ENCODE assay signal across 20 cellular contexts in genomic region chr20:52003976-52004375, GRCh38.
A peak's percentile ranks its signal among the peaks of the same experiment; 100 is the strongest.
DNase-seq lines count a peak whose midpoint lies in the region; TF ChIP-seq lines count a peak whose summit lies in the region.
"Had no signal": no experiment of that assay in that cellular context is flagged by ENCODE, and none has a peak within 500 bp of the region (broad histone marks: within the 10 kb centered on the region; RNA-seq: fewer than 3 reads in every experiment).

No MANE protein-coding gene starts in this region.

- intact Hi-C loops in testis (cut with DNase I; ENCODE audit: low total_unique reads): no loop called here

- no peaks in the 10 kb centered on the region for H3K9me3 ChIP-seq in HAP-1
- H3K9me3 ChIP-seq in testis: no peaks in the 10 kb centered on the region
- no peaks in the 10 kb centered on the region for H3K9me3 ChIP-seq in BE2C
- H3K9me3 ChIP-seq: ascending aorta, stomach, upper lobe of left lung had no signal

- in situ Hi-C loops in HAP-1 (cut with MboI; ENCODE audit: low sequenced_read_pairs): no loop called here

- CTCF ChIA-PET in HEK293T (lab: Yijun Ruan, JAX): no interaction called here

- 79 to 81% methylated on average over 5 of the region's 5 CpGs for WGBS in testis, 2 donors

- H3K27me3 ChIP-seq in HAP-1 (ENCODE audit: low read depth) (no peaks in the 10 kb centered on the region), testis (no peaks in the 10 kb centered on the region), BE2C (no peaks in the 10 kb centered on the region; the same call in 1 of the 2 replicates)
- H3K27me3 ChIP-seq: ascending aorta, foreskin keratinocyte, upper lobe of left lung had no signal

- TF ChIP-seq POLR2A in testis (IDR thresholded peaks at IDR 0.05): no peak

- H3K4me1 ChIP-seq in HAP-1: peaks cover 36% of the 10 kb centered on the region
- H3K4me1 ChIP-seq in testis: peaks cover 3% of the 10 kb centered on the region
- H3K4me1 ChIP-seq in BE2C: no peaks in the 10 kb centered on the region
- H3K4me1 ChIP-seq: ascending aorta, foreskin keratinocyte, stomach had no signal

- no peak for TF ChIP-seq CTCF in testis (IDR thresholded peaks at IDR 0.05)
- TF ChIP-seq CTCF in BE2C (IDR thresholded peaks at IDR 0.05; ENCODE audit: low read depth, low read length): no peak

- DNase-seq in HAP-1 (ENCODE audit: low spot score in 2 of 2) (peak; percentile 46 to 68), NCI-H2171 (lab: John Stamatoyannopoulos, UW) (peak; percentile 78), SK-N-DZ (ENCODE audit: low spot score) (peak; percentile 44), testis (peak; percentile 27), BE2C (no peak), NCI-H2196 treated with DMSO at 0.1 percent for 48 hours (lab: John Stamatoyannopoulos, UW; ENCODE audit: unreplicated experiment) (no peak), HEK293T (ENCODE audit: extremely low spot score) (no peak)
- DNase-seq in NK-92 treated with Interleukin-12 subunit alpha and Interleukin-12 subunit beta, amount 100 ng/mL, for 24 hours (lab: John Stamatoyannopoulos, UW): no peak
- DNase-seq: activated T-cell treated with anti-CD3 and anti-CD28 coated beads, Interleukin-2, amount 50 U/mL, for 72 hours; erythroblast; foreskin keratinocyte; hippocampal formation; islet precursor cell; NCI-H2107; stomach; T1000; upper lobe of left lung had no signal

- peak overlapping the region in 1 of 2 donors; percentile 2 for H3K27ac ChIP-seq in testis
- H3K27ac ChIP-seq: ascending aorta, foreskin keratinocyte, KMS-11, stomach, upper lobe of left lung had no signal

- H3K4me3 ChIP-seq in HAP-1: no peak overlapping the region
- no peak overlapping the region for H3K4me3 ChIP-seq in testis
- H3K4me3 ChIP-seq in BE2C (ENCODE audit: low read depth, low read length): no peak overlapping the region
- H3K4me3 ChIP-seq: ascending aorta, lung, stomach, upper lobe of left lung had no signal

- H3K36me3 ChIP-seq in HAP-1 (replicated peaks) (no peaks in the 10 kb centered on the region), testis (ENCODE audit: low read depth, missing control alignments) (no peaks in the 10 kb centered on the region), BE2C (no peaks in the 10 kb centered on the region)
- H3K36me3 ChIP-seq: ascending aorta, stomach, upper lobe of left lung had no signal

- POLR2A ChIA-PET in HEK293T (lab: Yijun Ruan, JAX): no interaction called here

TF ChIP-seq in HEK293T, 16 proteins besides CTCF, POLR2A, EP300 and RAD21:
- no peak for TF ChIP-seq TARDBP (IDR thresholded peaks at IDR 0.05)

Comparison
In these comparisons a context has a peak if more than half of its experiments do, and no peak if none do; other contexts are left out.
1. DNase-seq: peak in HAP-1 (2 of 2), NCI-H2171 (single experiment), SK-N-DZ (single experiment) and testis (single experiment); none in BE2C (single experiment), NCI-H2196 treated with DMSO at 0.1 percent for 48 hours (single experiment), HEK293T (single experiment) and NK-92 treated with Interleukin-12 subunit alpha and Interleukin-12 subunit beta, amount 100 ng/mL, for 24 hours (single experiment).